In genomic region chr19:14554382-14554812, GRCh38 we compare ENCODE assay signal across 10 cellular contexts. TPM values are rescaled to one million over a fixed set of nuclear protein-coding genes. Genes with fewer than 3 reads are reported as not detected.
A peak's percentile ranks its signal among the peaks of the same experiment; 100 is the strongest.
DNase-seq lines count a peak whose midpoint lies in the region.
"Had no signal": no experiment of that assay in that cellular context is flagged by ENCODE, and none has a peak within 500 bp of the region (broad histone marks: within the 10 kb centered on the region; RNA-seq: fewer than 3 reads in every experiment).

No MANE protein-coding gene starts in this region.

- peaks cover 0 to 10% of the 10 kb centered on the region in 2 donors for H3K36me3 ChIP-seq in esophagus (ENCODE audit: control insufficient read depth in 2 of 2, insufficient read depth in 2 of 2, low read length in 1 of 2)

- H3K27ac ChIP-seq in esophagus (ENCODE audit: low read depth in 2 of 2, low read length in 1 of 2): peak overlapping the region; percentile 89 to 97
- H3K27ac ChIP-seq in skin epidermis: peak overlapping the region in 19 of 21 experiments; percentile 7 to 82 (median 71)

- peak overlapping the region in 1 of 2 donors; percentile 26 for H3K4me3 ChIP-seq in esophagus (ENCODE audit: low read depth in 1 of 2, low read length in 2 of 2)
- no peak overlapping the region for H3K4me3 ChIP-seq in skin epidermis
- H3K4me3 ChIP-seq: GM12878 had no signal

- DNase-seq in NCI-H345 (lab: John Stamatoyannopoulos, UW): peak; percentile 32
- DNase-seq in NCI-H345 treated with DMSO at 0.1 percent for 48 hours (lab: John Stamatoyannopoulos, UW; ENCODE audit: unreplicated experiment): no peak
- DNase-seq in NCI-H510A treated with DMSO at 0.1 percent for 48 hours (lab: John Stamatoyannopoulos, UW): peak; percentile 92
- DNase-seq in superior temporal gyrus (ENCODE audit: extremely low spot score): no peak
- no peak for DNase-seq in GF-D8 (lab: John Stamatoyannopoulos, UW)
- no peak for DNase-seq in glomerular visceral epithelial cell (ENCODE audit: extremely low spot score)
- DNase-seq: SW 1271 had no signal

- 36 to 50% methylated on average over 5 to 6 of the region's 6 CpGs for WGBS in esophagus, 2 donors

- peaks cover 5 to 47% of the 10 kb centered on the region in 2 donors for H3K4me1 ChIP-seq in esophagus (ENCODE audit: control insufficient read depth in 2 of 2, insufficient read depth in 2 of 2, low read length in 1 of 2)

- H3K27me3 ChIP-seq in esophagus (ENCODE audit: control insufficient read depth in 1 of 2, insufficient read depth in 2 of 2, low read length in 2 of 2): no peaks in the 10 kb centered on the region

- H3K9me3 ChIP-seq in esophagus (ENCODE audit: control insufficient read depth in 2 of 2, insufficient read depth in 1 of 2, low read depth in 1 of 2, low read length in 1 of 2): no peaks in the 10 kb centered on the region

RNA-seq across cellular contexts. Expression of gene NDUFB7, which starts 17.5 kb away (rescaled TPM):
- 100 to 1,000 TPM; 471 to 517 TPM for polyA plus RNA-seq in esophagus

RNA-seq across cellular contexts. Expression of gene TECR, which starts 25.0 kb away (rescaled TPM):
- polyA plus RNA-seq in esophagus: 100 to 1,000 TPM; 362 to 444 TPM

RNA-seq across cellular contexts. Expression of gene CLEC17A, which starts 28.5 kb away (rescaled TPM):
- polyA plus RNA-seq in esophagus: under 1 TPM; 0.01 to 0.08 TPM

RNA-seq across cellular contexts. Expression of gene DNAJB1, which starts 36.2 kb away (rescaled TPM):
- polyA plus RNA-seq in esophagus: 100 to 1,000 TPM; 249 to 309 TPM

RNA-seq across cellular contexts. Expression of gene GIPC1, which starts 58.5 kb away (rescaled TPM):
- 100 to 1,000 TPM; 269 to 368 TPM for polyA plus RNA-seq in esophagus

Comparison
In these comparisons a context has a peak if more than half of its experiments do, and no peak if none do; other contexts are left out.
1. DNase-seq: peak in NCI-H345 (single experiment) and NCI-H510A treated with DMSO at 0.1 percent for 48 hours (single experiment); none in NCI-H345 treated with DMSO at 0.1 percent for 48 hours (single experiment), superior temporal gyrus (single experiment), GF-D8 (single experiment) and glomerular visceral epithelial cell (single experiment).